Comparison of ENCODE assay signal across 1 cellular context in genomic region chr1:32716312-32717126, GRCh38.
TF ChIP-seq lines count a peak whose summit lies in the region.

No MANE protein-coding gene starts in this region.

TF ChIP-seq in HepG2, 621 proteins besides CTCF, POLR2A, EP300 and RAD21 (continued from another document and continues in another):
- TF ChIP-seq ARID5B (CRISPR knock-in tag; IDR thresholded peaks at IDR 0.05): peak; percentile 62; the same call in 1 of the 2 replicates
- TF ChIP-seq FOXP1 (IDR thresholded peaks at IDR 0.05): no peak
- peak; percentile 27; the same call in 1 of the 2 replicates for TF ChIP-seq FOXP1 (CRISPR knock-in tag; IDR thresholded peaks at IDR 0.05)
- peak; percentile 77 for TF ChIP-seq ZNF205 (CRISPR knock-in tag; IDR thresholded peaks at IDR 0.05)
- TF ChIP-seq TCF7L2 (IDR thresholded peaks at IDR 0.05; ENCODE audit: low read depth, low read length): no peak
- TF ChIP-seq SMAD3 (CRISPR knock-in tag; IDR thresholded peaks at IDR 0.05): peak; percentile 72; the same call in 1 of the 2 replicates
- peak; percentile 36; the same call in 1 of the 2 replicates for TF ChIP-seq JUND (CRISPR knock-in tag; IDR thresholded peaks at IDR 0.05)
- peak; percentile 40; the same call in 1 of the 2 replicates for TF ChIP-seq GATAD2A (CRISPR knock-in tag; IDR thresholded peaks at IDR 0.05)
- peak; percentile 17; the same call in 1 of the 2 replicates for TF ChIP-seq ATF2 (CRISPR knock-in tag; IDR thresholded peaks at IDR 0.05)
- TF ChIP-seq TMF1 (CRISPR knock-in tag; IDR thresholded peaks at IDR 0.05; ENCODE audit: low read depth): no peak
- TF ChIP-seq MYPOP (CRISPR knock-in tag; IDR thresholded peaks at IDR 0.05): no peak
- TF ChIP-seq ZGPAT (CRISPR knock-in tag; IDR thresholded peaks at IDR 0.05): peak; percentile 51
- peak; percentile 77 for TF ChIP-seq ZNF747 (CRISPR knock-in tag; IDR thresholded peaks at IDR 0.05; ENCODE audit: borderline replicate concordance)
- no peak for TF ChIP-seq SOX6 (IDR thresholded peaks at IDR 0.05)
- TF ChIP-seq SOX6 (CRISPR knock-in tag; IDR thresholded peaks at IDR 0.05): peak; percentile 46
- peak; percentile 45; the same call in 1 of the 2 replicates for TF ChIP-seq ZNF619 (CRISPR knock-in tag; IDR thresholded peaks at IDR 0.05)
- no peak for TF ChIP-seq LCORL (IDR thresholded peaks at IDR 0.05)
- 0 out of 2 replicates have a peak, but pooled peaks have one; percentile 43 for TF ChIP-seq LCORL (CRISPR knock-in tag; IDR thresholded peaks at IDR 0.05)
- TF ChIP-seq ATAD3A (CRISPR knock-in tag; IDR thresholded peaks at IDR 0.05): no peak
- peak; percentile 68; the same call in 1 of the 2 replicates for TF ChIP-seq GATAD1 (CRISPR knock-in tag; IDR thresholded peaks at IDR 0.05)
- TF ChIP-seq MBNL3 (CRISPR knock-in tag; conservative IDR thresholded peaks at IDR 0.05): no peak
- peak; percentile 71; the same call in 1 of the 2 replicates for TF ChIP-seq RXRA (CRISPR knock-in tag; IDR thresholded peaks at IDR 0.05)
- TF ChIP-seq THAP11 (CRISPR knock-in tag; IDR thresholded peaks at IDR 0.05): peak; percentile 70
- no peak for TF ChIP-seq SOX13 (IDR thresholded peaks at IDR 0.05)
- TF ChIP-seq SOX13 (CRISPR knock-in tag; conservative IDR thresholded peaks at IDR 0.05 in 1 of 2, IDR thresholded peaks at IDR 0.05 in 1 of 2): peak in 1 of 2 experiments; percentile 55; a peak in 1 of 4 replicates
- peak; percentile 50; the same call in 1 of the 3 replicates for TF ChIP-seq MXI1 (IDR thresholded peaks at IDR 0.05; ENCODE audit: borderline replicate concordance, low read depth, low read length)
- TF ChIP-seq BHLHE40 (IDR thresholded peaks at IDR 0.05; ENCODE audit: low read length): peak; percentile 59; the same call in 1 of the 2 replicates
- TF ChIP-seq ZNF784 (CRISPR knock-in tag; IDR thresholded peaks at IDR 0.05; ENCODE audit: borderline replicate concordance): peak; percentile 33; the same call in 1 of the 2 replicates
- TF ChIP-seq CEBPG (CRISPR knock-in tag; IDR thresholded peaks at IDR 0.05): peak; percentile 93
- TF ChIP-seq SIN3B (IDR thresholded peaks at IDR 0.05; ENCODE audit: low read length): no peak
- peak; percentile 56 for TF ChIP-seq HNF4A (CRISPR knock-in tag; IDR thresholded peaks at IDR 0.05)
- TF ChIP-seq ZNF788 (CRISPR knock-in tag; IDR thresholded peaks at IDR 0.05; ENCODE audit: borderline replicate concordance): peak; percentile 84; the same call in 1 of the 2 replicates
- TF ChIP-seq BCL3 (CRISPR knock-in tag; IDR thresholded peaks at IDR 0.05): 0 out of 2 replicates have a peak, but pooled peaks have one; percentile 32
- no peak for TF ChIP-seq ZNF841 (CRISPR knock-in tag; IDR thresholded peaks at IDR 0.05; ENCODE audit: borderline replicate concordance)
- no peak for TF ChIP-seq HES4 (CRISPR knock-in tag; IDR thresholded peaks at IDR 0.05; ENCODE audit: borderline replicate concordance)
- TF ChIP-seq JUN (CRISPR knock-in tag; IDR thresholded peaks at IDR 0.05): 0 out of 2 replicates have a peak, but pooled peaks have one; percentile 37
- TF ChIP-seq NR2F6 (IDR thresholded peaks at IDR 0.05): peak; percentile 43; the same call in 1 of the 2 replicates
- TF ChIP-seq NR2F6 (CRISPR knock-in tag; IDR thresholded peaks at IDR 0.05): peak; percentile 62
- TF ChIP-seq GABPA (IDR thresholded peaks at IDR 0.05; ENCODE audit: low read depth, low read length): no peak
- peak; percentile 9; the same call in 1 of the 2 replicates for TF ChIP-seq GABPA (CRISPR knock-in tag; IDR thresholded peaks at IDR 0.05; ENCODE audit: low read depth)
- TF ChIP-seq SRSF4 (IDR thresholded peaks at IDR 0.05; ENCODE audit: low read depth, low read length, poor library complexity, severe bottlenecking): no peak
- peak; percentile 55; the same call in 1 of the 2 replicates for TF ChIP-seq ZBTB7B (CRISPR knock-in tag; IDR thresholded peaks at IDR 0.05)
- TF ChIP-seq ATF6 (CRISPR knock-in tag; conservative IDR thresholded peaks at IDR 0.05): no peak
- TF ChIP-seq HNF1A (IDR thresholded peaks at IDR 0.05; ENCODE audit: low read depth): no peak
- peak; percentile 48; the same call in 1 of the 2 replicates for TF ChIP-seq HNF1A (CRISPR knock-in tag; IDR thresholded peaks at IDR 0.05; ENCODE audit: borderline replicate concordance)
- TF ChIP-seq FUBP1 (CRISPR knock-in tag; IDR thresholded peaks at IDR 0.05; ENCODE audit: borderline replicate concordance): no peak
- TF ChIP-seq CBX5 (CRISPR knock-in tag; IDR thresholded peaks at IDR 0.05; ENCODE audit: borderline replicate concordance): peak; percentile 67; the same call in 1 of the 2 replicates
